ENCODE assay signal across 16 cellular contexts in the genomic region with DNA sequence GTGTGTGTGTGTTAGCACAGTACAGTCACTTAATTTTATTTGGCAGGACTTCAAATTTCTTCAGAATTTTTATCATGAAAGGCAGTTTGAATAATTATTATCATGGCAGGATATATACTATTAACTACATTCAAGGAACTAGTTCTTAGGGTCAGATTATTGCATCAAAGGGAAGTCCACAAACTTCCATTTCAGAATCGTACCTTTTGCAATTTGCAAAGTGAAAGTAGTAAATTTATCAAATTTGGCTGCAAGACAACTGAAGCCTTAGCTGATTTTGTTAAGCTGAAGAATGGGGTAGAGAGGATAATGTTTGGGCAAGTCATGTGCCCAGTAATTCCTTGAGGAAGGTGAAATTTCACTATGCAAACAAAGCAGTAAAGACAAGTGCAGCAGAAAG.
A peak's percentile ranks its signal among the peaks of the same experiment; 100 is the strongest.
DNase-seq lines count a peak whose midpoint lies in the region; ATAC-seq, FAIRE-seq and TF ChIP-seq lines count a peak whose summit lies in the region.
"Had no signal": no experiment of that assay in that cellular context is flagged by ENCODE, and none has a peak within 500 bp of the region (broad histone marks: within the 10 kb centered on the region; RNA-seq: fewer than 3 reads in every experiment).

No MANE protein-coding gene starts in this region.

- peak; percentile 49 for FAIRE-seq in GM19239 (lab: Jason Lieb, UNC)
- FAIRE-seq: H54 had no signal

- H3K4me2 ChIP-seq in BLaER1 treated with 17β-estradiol and CSF1 and Interleukin-3, amounts not matched to agents 10 nM and 100 nM = peak overlapping the region in 8 of 11 experiments; percentile 20 to 79 (median 67); a peak in 13 of 22 replicates

- TF ChIP-seq POLR2A in suprapubic skin (IDR thresholded peaks at IDR 0.05) = no peak

- H3K9me3 ChIP-seq in BLaER1 treated with 17β-estradiol and CSF1 and Interleukin-3, amounts not matched to agents 10 nM and 100 nM (replicated peaks in 1 of 11) = peaks cover 5 to 14% (median 10%) of the 10 kb centered on the region in 11 experiments; a peak in 18 of 22 replicates
- H3K9me3 ChIP-seq in suprapubic skin = no peaks in the 10 kb centered on the region
- H3K9me3 ChIP-seq: SJSA1 had no signal

- peaks cover 0 to 15% (median 8%) of the 10 kb centered on the region in 11 experiments; a peak in 11 of 22 replicates for H3K36me3 ChIP-seq in BLaER1 treated with 17β-estradiol and CSF1 and Interleukin-3, amounts not matched to agents 10 nM and 100 nM
- peaks cover 6% of the 10 kb centered on the region for H3K36me3 ChIP-seq in suprapubic skin
- H3K36me3 ChIP-seq: SJSA1 had no signal

- no peak for TF ChIP-seq EP300 in suprapubic skin (IDR thresholded peaks at IDR 0.05)

- DNase-seq in GM19239 (ENCODE audit: insufficient read length, low spot score) = no peak
- DNase-seq in NOMO-1 treated with DMSO at 0.1 percent for 48 hours (lab: John Stamatoyannopoulos, UW; ENCODE audit: unreplicated experiment) = peak; percentile 65
- DNase-seq in fibroblast of the aortic adventitia (ENCODE audit: low read depth) = peak; percentile 37
- no peak for DNase-seq in NCI-H1694 (lab: John Stamatoyannopoulos, UW)
- no peak for DNase-seq in suprapubic skin (ENCODE audit: low spot score in 2 of 2)
- no peak for DNase-seq in stimulated activated CD4-positive, alpha-beta T cell treated with anti-CD3 and anti-CD28 coated beads, Interleukin-12 subunit alpha, Interleukin-12 subunit beta, amount 100 ng/mL, for 4 hours
- DNase-seq: DMS 273 treated with DMSO at 0.1 percent for 48 hours, NCI-H1092 treated with DMSO at 0.1 percent for 48 hours, NCI-H187 treated with DMSO at 0.1 percent for 48 hours, NCI-H2171, NCI-H774, RPMI8226 had no signal

- H3K4me3 ChIP-seq in BLaER1 treated with 17β-estradiol and CSF1 and Interleukin-3, amounts not matched to agents 10 nM and 100 nM = no peak overlapping the region
- no peak overlapping the region for H3K4me3 ChIP-seq in fibroblast of the aortic adventitia (ENCODE audit: low read depth, low read length)
- H3K4me3 ChIP-seq in suprapubic skin = no peak overlapping the region
- H3K4me3 ChIP-seq: SJSA1 had no signal

- H4K20me1 ChIP-seq in BLaER1 treated with 17β-estradiol and CSF1 and Interleukin-3, amounts not matched to agents 10 nM and 100 nM = no peaks in the 10 kb centered on the region

- no peak overlapping the region for H3K9ac ChIP-seq in BLaER1 treated with 17β-estradiol and CSF1 and Interleukin-3, amounts not matched to agents 10 nM and 100 nM

- peaks cover 28 to 45% (median 40%) of the 10 kb centered on the region in 10 experiments for H3K4me1 ChIP-seq in BLaER1 treated with 17β-estradiol and CSF1 and Interleukin-3, amounts not matched to agents 10 nM and 100 nM
- peaks cover 5% of the 10 kb centered on the region for H3K4me1 ChIP-seq in suprapubic skin
- H3K4me1 ChIP-seq: SJSA1 had no signal

- TF ChIP-seq CTCF in fibroblast of the aortic adventitia (IDR thresholded peaks at IDR 0.05; ENCODE audit: insufficient read depth, low read length) = no peak
- TF ChIP-seq CTCF in suprapubic skin (IDR thresholded peaks at IDR 0.05) = no peak

- WGBS in suprapubic skin = 54% methylated on average over 1 of the region's 1 CpG

- ATAC-seq in HG03457 (IDR thresholded peaks at IDR 0.05; ENCODE audit: unreplicated experiment) = no peak

- H3K27me3 ChIP-seq in BLaER1 treated with 17β-estradiol and CSF1 and Interleukin-3, amounts not matched to agents 10 nM and 100 nM = no peaks in the 10 kb centered on the region
- no peaks in the 10 kb centered on the region for H3K27me3 ChIP-seq in suprapubic skin
- H3K27me3 ChIP-seq: SJSA1 had no signal

- H3K27ac ChIP-seq in BLaER1 treated with 17β-estradiol and CSF1 and Interleukin-3, amounts not matched to agents 10 nM and 100 nM = peak overlapping the region in 9 of 11 experiments; percentile 74 to 90 (median 87); a peak in 14 of 22 replicates
- no peak overlapping the region for H3K27ac ChIP-seq in suprapubic skin
- H3K27ac ChIP-seq: SJSA1 had no signal

Comparison
In these comparisons a context has a peak if more than half of its experiments do, and no peak if none do; other contexts are left out.
1. DNase-seq: peak in NOMO-1 treated with DMSO at 0.1 percent for 48 hours (single experiment) and fibroblast of the aortic adventitia (single experiment); none in GM19239 (single experiment), NCI-H1694 (single experiment), suprapubic skin (0 of 2) and stimulated activated CD4-positive, alpha-beta T cell treated with anti-CD3 and anti-CD28 coated beads, Interleukin-12 subunit alpha, Interleukin-12 subunit beta, amount 100 ng/mL, for 4 hours (single experiment).